Comparison of ENCODE assay signal across 1 cellular context in the genomic region with DNA sequence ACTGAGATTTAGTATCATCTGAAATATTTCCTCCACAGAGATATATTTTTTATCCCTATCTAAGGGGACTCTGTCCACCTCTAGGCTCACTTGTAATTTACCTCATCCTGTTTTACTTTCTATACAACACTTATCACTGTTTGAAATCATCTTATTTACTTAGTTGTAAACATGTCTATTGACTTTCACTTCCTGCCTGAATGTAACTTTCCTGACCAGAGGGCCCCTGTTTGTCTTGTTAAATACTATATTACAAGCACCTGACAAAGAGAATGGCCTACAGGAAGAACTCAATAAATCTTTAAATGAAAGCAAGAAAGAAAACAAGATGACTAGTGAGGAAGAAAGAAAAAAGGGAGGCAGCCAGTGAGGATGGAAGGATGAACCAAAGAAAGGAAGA.
TF ChIP-seq lines count a peak whose summit lies in the region.

No MANE protein-coding gene starts in this region.

TF ChIP-seq in GM23338, 12 proteins besides CTCF, POLR2A, EP300 and RAD21:
- TF ChIP-seq, protein P1, sequence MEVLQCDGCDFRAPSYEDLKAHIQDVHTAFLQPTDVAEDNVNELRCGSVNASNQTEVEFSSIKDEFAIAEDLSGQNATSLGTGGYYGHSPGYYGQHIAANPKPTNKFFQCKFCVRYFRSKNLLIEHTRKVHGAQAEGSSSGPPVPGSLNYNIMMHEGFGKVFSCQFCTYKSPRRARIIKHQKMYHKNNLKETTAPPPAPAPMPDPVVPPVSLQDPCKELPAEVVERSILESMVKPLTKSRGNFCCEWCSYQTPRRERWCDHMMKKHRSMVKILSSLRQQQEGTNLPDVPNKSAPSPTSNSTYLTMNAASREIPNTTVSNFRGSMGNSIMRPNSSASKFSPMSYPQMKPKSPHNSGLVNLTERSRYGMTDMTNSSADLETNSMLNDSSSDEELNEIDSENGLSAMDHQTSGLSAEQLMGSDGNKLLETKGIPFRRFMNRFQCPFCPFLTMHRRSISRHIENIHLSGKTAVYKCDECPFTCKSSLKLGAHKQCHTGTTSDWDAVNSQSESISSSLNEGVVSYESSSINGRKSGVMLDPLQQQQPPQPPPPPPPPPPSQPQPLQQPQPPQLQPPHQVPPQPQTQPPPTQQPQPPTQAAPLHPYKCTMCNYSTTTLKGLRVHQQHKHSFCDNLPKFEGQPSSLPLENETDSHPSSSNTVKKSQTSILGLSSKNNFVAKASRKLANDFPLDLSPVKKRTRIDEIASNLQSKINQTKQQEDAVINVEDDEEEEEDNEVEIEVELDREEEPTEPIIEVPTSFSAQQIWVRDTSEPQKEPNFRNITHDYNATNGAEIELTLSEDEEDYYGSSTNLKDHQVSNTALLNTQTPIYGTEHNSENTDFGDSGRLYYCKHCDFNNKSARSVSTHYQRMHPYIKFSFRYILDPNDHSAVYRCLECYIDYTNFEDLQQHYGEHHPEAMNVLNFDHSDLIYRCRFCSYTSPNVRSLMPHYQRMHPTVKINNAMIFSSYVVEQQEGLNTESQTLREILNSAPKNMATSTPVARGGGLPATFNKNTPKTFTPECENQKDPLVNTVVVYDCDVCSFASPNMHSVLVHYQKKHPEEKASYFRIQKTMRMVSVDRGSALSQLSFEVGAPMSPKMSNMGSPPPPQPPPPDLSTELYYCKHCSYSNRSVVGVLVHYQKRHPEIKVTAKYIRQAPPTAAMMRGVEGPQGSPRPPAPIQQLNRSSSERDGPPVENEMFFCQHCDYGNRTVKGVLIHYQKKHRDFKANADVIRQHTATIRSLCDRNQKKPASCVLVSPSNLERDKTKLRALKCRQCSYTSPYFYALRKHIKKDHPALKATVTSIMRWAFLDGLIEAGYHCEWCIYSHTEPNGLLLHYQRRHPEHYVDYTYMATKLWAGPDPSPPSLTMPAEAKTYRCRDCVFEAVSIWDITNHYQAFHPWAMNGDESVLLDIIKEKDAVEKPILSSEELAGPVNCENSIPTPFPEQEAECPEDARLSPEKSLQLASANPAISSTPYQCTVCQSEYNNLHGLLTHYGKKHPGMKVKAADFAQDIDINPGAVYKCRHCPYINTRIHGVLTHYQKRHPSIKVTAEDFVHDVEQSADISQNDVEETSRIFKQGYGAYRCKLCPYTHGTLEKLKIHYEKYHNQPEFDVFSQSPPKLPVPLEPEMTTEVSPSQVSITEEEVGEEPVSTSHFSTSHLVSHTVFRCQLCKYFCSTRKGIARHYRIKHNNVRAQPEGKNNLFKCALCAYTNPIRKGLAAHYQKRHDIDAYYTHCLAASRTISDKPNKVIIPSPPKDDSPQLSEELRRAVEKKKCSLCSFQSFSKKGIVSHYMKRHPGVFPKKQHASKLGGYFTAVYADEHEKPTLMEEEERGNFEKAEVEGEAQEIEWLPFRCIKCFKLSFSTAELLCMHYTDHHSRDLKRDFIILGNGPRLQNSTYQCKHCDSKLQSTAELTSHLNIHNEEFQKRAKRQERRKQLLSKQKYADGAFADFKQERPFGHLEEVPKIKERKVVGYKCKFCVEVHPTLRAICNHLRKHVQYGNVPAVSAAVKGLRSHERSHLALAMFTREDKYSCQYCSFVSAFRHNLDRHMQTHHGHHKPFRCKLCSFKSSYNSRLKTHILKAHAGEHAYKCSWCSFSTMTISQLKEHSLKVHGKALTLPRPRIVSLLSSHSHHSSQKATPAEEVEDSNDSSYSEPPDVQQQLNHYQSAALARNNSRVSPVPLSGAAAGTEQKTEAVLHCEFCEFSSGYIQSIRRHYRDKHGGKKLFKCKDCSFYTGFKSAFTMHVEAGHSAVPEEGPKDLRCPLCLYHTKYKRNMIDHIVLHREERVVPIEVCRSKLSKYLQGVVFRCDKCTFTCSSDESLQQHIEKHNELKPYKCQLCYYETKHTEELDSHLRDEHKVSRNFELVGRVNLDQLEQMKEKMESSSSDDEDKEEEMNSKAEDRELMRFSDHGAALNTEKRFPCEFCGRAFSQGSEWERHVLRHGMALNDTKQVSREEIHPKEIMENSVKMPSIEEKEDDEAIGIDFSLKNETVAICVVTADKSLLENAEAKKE (CRISPR knock-in tag; IDR thresholded peaks at IDR 0.05): no peak
- TF ChIP-seq, protein P2, sequence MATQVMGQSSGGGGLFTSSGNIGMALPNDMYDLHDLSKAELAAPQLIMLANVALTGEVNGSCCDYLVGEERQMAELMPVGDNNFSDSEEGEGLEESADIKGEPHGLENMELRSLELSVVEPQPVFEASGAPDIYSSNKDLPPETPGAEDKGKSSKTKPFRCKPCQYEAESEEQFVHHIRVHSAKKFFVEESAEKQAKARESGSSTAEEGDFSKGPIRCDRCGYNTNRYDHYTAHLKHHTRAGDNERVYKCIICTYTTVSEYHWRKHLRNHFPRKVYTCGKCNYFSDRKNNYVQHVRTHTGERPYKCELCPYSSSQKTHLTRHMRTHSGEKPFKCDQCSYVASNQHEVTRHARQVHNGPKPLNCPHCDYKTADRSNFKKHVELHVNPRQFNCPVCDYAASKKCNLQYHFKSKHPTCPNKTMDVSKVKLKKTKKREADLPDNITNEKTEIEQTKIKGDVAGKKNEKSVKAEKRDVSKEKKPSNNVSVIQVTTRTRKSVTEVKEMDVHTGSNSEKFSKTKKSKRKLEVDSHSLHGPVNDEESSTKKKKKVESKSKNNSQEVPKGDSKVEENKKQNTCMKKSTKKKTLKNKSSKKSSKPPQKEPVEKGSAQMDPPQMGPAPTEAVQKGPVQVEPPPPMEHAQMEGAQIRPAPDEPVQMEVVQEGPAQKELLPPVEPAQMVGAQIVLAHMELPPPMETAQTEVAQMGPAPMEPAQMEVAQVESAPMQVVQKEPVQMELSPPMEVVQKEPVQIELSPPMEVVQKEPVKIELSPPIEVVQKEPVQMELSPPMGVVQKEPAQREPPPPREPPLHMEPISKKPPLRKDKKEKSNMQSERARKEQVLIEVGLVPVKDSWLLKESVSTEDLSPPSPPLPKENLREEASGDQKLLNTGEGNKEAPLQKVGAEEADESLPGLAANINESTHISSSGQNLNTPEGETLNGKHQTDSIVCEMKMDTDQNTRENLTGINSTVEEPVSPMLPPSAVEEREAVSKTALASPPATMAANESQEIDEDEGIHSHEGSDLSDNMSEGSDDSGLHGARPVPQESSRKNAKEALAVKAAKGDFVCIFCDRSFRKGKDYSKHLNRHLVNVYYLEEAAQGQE (IDR thresholded peaks at IDR 0.05; ENCODE audit: unreplicated experiment): no peak
- TF ChIP-seq ZNF114 (CRISPR knock-in tag; IDR thresholded peaks at IDR 0.05) (no peak), CREB1 (CRISPR knock-in tag; IDR thresholded peaks at IDR 0.05; ENCODE audit: low read depth) (no peak), EZH2phosphoT487 (IDR thresholded peaks at IDR 0.05; ENCODE audit: unreplicated experiment) (no peak), ZNF331 (CRISPR knock-in tag; IDR thresholded peaks at IDR 0.05; ENCODE audit: low read depth) (no peak), POLR2AphosphoS5 (IDR thresholded peaks at IDR 0.05; ENCODE audit: low read depth) (no peak), JUNB (IDR thresholded peaks at IDR 0.05; ENCODE audit: unreplicated experiment) (no peak), STAT1 (IDR thresholded peaks at IDR 0.05; ENCODE audit: unreplicated experiment) (no peak), NANOG (IDR thresholded peaks at IDR 0.05; ENCODE audit: borderline replicate concordance) (no peak), EZH2 (IDR thresholded peaks at IDR 0.05; ENCODE audit: low read depth, unreplicated experiment) (no peak)
- TF ChIP-seq, protein P3, sequence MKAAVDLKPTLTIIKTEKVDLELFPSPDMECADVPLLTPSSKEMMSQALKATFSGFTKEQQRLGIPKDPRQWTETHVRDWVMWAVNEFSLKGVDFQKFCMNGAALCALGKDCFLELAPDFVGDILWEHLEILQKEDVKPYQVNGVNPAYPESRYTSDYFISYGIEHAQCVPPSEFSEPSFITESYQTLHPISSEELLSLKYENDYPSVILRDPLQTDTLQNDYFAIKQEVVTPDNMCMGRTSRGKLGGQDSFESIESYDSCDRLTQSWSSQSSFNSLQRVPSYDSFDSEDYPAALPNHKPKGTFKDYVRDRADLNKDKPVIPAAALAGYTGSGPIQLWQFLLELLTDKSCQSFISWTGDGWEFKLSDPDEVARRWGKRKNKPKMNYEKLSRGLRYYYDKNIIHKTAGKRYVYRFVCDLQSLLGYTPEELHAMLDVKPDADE (IDR thresholded peaks at IDR 0.05): no peak
